ENCODE assay signal across 9 cellular contexts in genomic region chr3:12175844-12176453, GRCh38. TPM values are rescaled to one million over a fixed set of nuclear protein-coding genes. Genes with fewer than 3 reads are reported as not detected.
DNase-seq lines count a peak whose midpoint lies in the region; ATAC-seq and TF ChIP-seq lines count a peak whose summit lies in the region.
"Had no signal": no experiment of that assay in that cellular context is flagged by ENCODE, and none has a peak within 500 bp of the region (broad histone marks: within the 10 kb centered on the region; RNA-seq: fewer than 3 reads in every experiment).

No MANE protein-coding gene starts in this region.

- H3K27ac ChIP-seq in cardiac muscle cell (no peak overlapping the region), psoas muscle (no peak overlapping the region)

- intact Hi-C loops in psoas muscle (cut with DNase I), result loop anchor here (1.0 to 2.0 kb wide), 2 partner anchors 41 kb away; no protein-coding TSS in a partner anchor

- H3K4me3 Mint-ChIP-seq in activated T-cell treated with anti-CD3 and anti-CD28 coated beads, Interleukin-2, amount 50 U/mL, for 4 hours, result no peak overlapping the region
- H3K4me3 Mint-ChIP-seq: naive thymus-derived CD8-positive, alpha-beta T cell had no signal

- TF ChIP-seq CTCF in cardiac muscle cell (IDR thresholded peaks at IDR 0.05; ENCODE audit: low read depth, low read length) (peak; percentile 91), psoas muscle (IDR thresholded peaks at IDR 0.05) (peak; percentile 92)

- H3K27me3 ChIP-seq in cardiac muscle cell (no peaks in the 10 kb centered on the region), psoas muscle (ENCODE audit: insufficient read depth in 3 of 3, low read length in 2 of 3) (no peaks in the 10 kb centered on the region)

- H3K4me1 Mint-ChIP-seq in activated T-cell treated with anti-CD3 and anti-CD28 coated beads, Interleukin-2, amount 50 U/mL, for 4 hours (ENCODE audit: low read depth), result no peaks in the 10 kb centered on the region

- peaks cover 14% of the 10 kb centered on the region for H3K9me3 Mint-ChIP-seq in activated T-cell treated with anti-CD3 and anti-CD28 coated beads, Interleukin-2, amount 50 U/mL, for 4 hours

- DNase-seq in D341Med (ENCODE audit: low spot score) (peak; percentile 67), cardiac muscle cell (ENCODE audit: low read depth in 1 of 2, low spot score in 1 of 2) (peak; percentile 78 to 80), psoas muscle (peak; percentile 64 to 84), NCI-H2081 treated with DMSO at 0.1 percent for 48 hours (lab: John Stamatoyannopoulos, UW) (no peak)
- DNase-seq in activated T-cell treated with anti-CD3 and anti-CD28 coated beads, Interleukin-2, amount 50 U/mL, for 4 hours, result no peak

- TF ChIP-seq EP300 in Ishikawa (IDR thresholded peaks at IDR 0.05; ENCODE audit: borderline replicate concordance), result no peak

- WGBS in psoas muscle, 3 donors, result 35 to 49% (median 42%) methylated on average over 3 of the region's 3 CpGs

- H3K9me3 ChIP-seq in cardiac muscle cell (ENCODE audit: low read depth) (no peaks in the 10 kb centered on the region), psoas muscle (peaks cover 17% of the 10 kb centered on the region)

- no peaks in the 10 kb centered on the region for H3K27me3 Mint-ChIP-seq in activated T-cell treated with anti-CD3 and anti-CD28 coated beads, Interleukin-2, amount 50 U/mL, for 4 hours (ENCODE audit: low read depth)
- H3K27me3 Mint-ChIP-seq: naive thymus-derived CD8-positive, alpha-beta T cell had no signal

- peak; percentile 90 for TF ChIP-seq RAD21 in Ishikawa (IDR thresholded peaks at IDR 0.05; ENCODE audit: low read depth)

- H3K4me1 ChIP-seq in cardiac muscle cell (ENCODE audit: low read depth) (no peaks in the 10 kb centered on the region), psoas muscle (peaks cover 15% of the 10 kb centered on the region)

- H3K4me3 ChIP-seq in cardiac muscle cell (no peak overlapping the region), psoas muscle (no peak overlapping the region)

- H3K36me3 ChIP-seq in cardiac muscle cell (no peaks in the 10 kb centered on the region), psoas muscle (ENCODE audit: insufficient read depth in 1 of 2, low read depth in 1 of 2) (no peaks in the 10 kb centered on the region)

- ATAC-seq in GM19438 (IDR thresholded peaks at IDR 0.05; ENCODE audit: low read depth, unreplicated experiment) (peak; percentile 54), psoas muscle (peak; percentile 89 to 94 (median 90)), HG03457 (IDR thresholded peaks at IDR 0.05; ENCODE audit: unreplicated experiment) (no peak)
- peak; percentile 45 to 57 for ATAC-seq in activated T-cell treated with anti-CD3 and anti-CD28 coated beads, Interleukin-2, amount 50 U/mL, for 4 hours
- ATAC-seq: naive thymus-derived CD8-positive, alpha-beta T cell had no signal

- H3K36me3 Mint-ChIP-seq in activated T-cell treated with anti-CD3 and anti-CD28 coated beads, Interleukin-2, amount 50 U/mL, for 4 hours (ENCODE audit: insufficient read depth), result no peaks in the 10 kb centered on the region

TF ChIP-seq in Ishikawa, 13 proteins besides CTCF, POLR2A, EP300 and RAD21:
- TF ChIP-seq TEAD4 (IDR thresholded peaks at IDR 0.05), result no peak
- no peak for TF ChIP-seq YY1 (IDR thresholded peaks at IDR 0.05; ENCODE audit: low read depth)
- TF ChIP-seq REST (IDR thresholded peaks at IDR 0.05; ENCODE audit: low read depth), result no peak
- no peak for TF ChIP-seq EGR1 (IDR thresholded peaks at IDR 0.05)
- TF ChIP-seq USF1 (IDR thresholded peaks at IDR 0.05), result no peak
- no peak for TF ChIP-seq FOXM1 (IDR thresholded peaks at IDR 0.05; ENCODE audit: borderline replicate concordance, low read depth)
- TF ChIP-seq NFIC (IDR thresholded peaks at IDR 0.05), result no peak
- no peak for TF ChIP-seq CEBPB (IDR thresholded peaks at IDR 0.05)
- no peak for TF ChIP-seq TAF1 (IDR thresholded peaks at IDR 0.05; ENCODE audit: low read depth)
- no peak for TF ChIP-seq MAX (IDR thresholded peaks at IDR 0.05)
- no peak for TF ChIP-seq TCF12 (IDR thresholded peaks at IDR 0.05; ENCODE audit: low read depth)
- TF ChIP-seq ZBTB7A (IDR thresholded peaks at IDR 0.05; ENCODE audit: low read depth), result no peak
- no peak for TF ChIP-seq CREB1 (IDR thresholded peaks at IDR 0.05; ENCODE audit: low read depth)

RNA-seq across cellular contexts. Expression of gene TIMP4, which starts 17.2 kb away (rescaled TPM):
- total RNA-seq in activated T-cell treated with anti-CD3 and anti-CD28 coated beads, Interleukin-2, amount 50 U/mL, for 4 hours, result under 1 TPM in 2 of 3 donors, not detected in 1; 0.18 to 0.24 TPM
- total RNA-seq in cardiac muscle cell (0.11 TPM in 1 of 2 replicates, not detected in the other), psoas muscle (10 to 100 TPM in 3 of 4 donors, 1 to 10 TPM in 1; 1.3 to 24.1 (median 19.5) TPM)
- polyA plus RNA-seq in cardiac muscle cell (0.16 TPM in 1 of 2 replicates, not detected in the other), psoas muscle (10 to 100 TPM; 15.7 to 19.8 (median 17.5) TPM)
- total RNA-seq: naive thymus-derived CD8-positive, alpha-beta T cell had no signal
- polyA plus RNA-seq: naive thymus-derived CD8-positive, alpha-beta T cell had no signal

Comparison
In these comparisons a context has a peak if more than half of its experiments do, and no peak if none do; other contexts are left out.
1. DNase-seq: peak in D341Med (single experiment), cardiac muscle cell (2 of 2) and psoas muscle (2 of 2); none in activated T-cell treated with anti-CD3 and anti-CD28 coated beads, Interleukin-2, amount 50 U/mL, for 4 hours (single experiment) and NCI-H2081 treated with DMSO at 0.1 percent for 48 hours (single experiment).